ENCODE assay signal across 22 cellular contexts in genomic region chr1:208595236-208595635, GRCh38.
"Had no signal": no experiment of that assay in that cellular context is flagged by ENCODE, and none has a peak within 500 bp of the region (broad histone marks: within the 10 kb centered on the region; RNA-seq: fewer than 3 reads in every experiment).

No MANE protein-coding gene starts in this region.

- H3K27ac ChIP-seq: coronary artery, epithelial cell of prostate, foreskin keratinocyte, gastroesophageal sphincter, hepatocyte, left lung, lower lobe of right lung had no signal

- H3K9me3 ChIP-seq: gastroesophageal sphincter, heart left ventricle, left lung, lower lobe of right lung had no signal

- H3K36me3 ChIP-seq: gastroesophageal sphincter, heart left ventricle, left lung, lower lobe of right lung had no signal

- H2AFZ ChIP-seq: hepatocyte had no signal

- H3K27me3 ChIP-seq: heart left ventricle, hepatocyte had no signal

- H3K4me1 ChIP-seq: foreskin keratinocyte, gastroesophageal sphincter, left lung, lower lobe of right lung had no signal

- H3K4me2 ChIP-seq: hepatocyte had no signal

- ATAC-seq: effector memory CD8-positive, alpha-beta T cell; esophagus mucosa; foreskin keratinocyte; gastroesophageal sphincter; left colon; left lung; left ventricle myocardium superior; lower lobe of right lung; naive thymus-derived CD4-positive, alpha-beta T cell; natural killer cell had no signal

- H3K4me3 ChIP-seq: coronary artery, gastroesophageal sphincter, heart left ventricle, hepatocyte, left lung, lower lobe of right lung had no signal

- DNase-seq: effector CD8-positive, alpha-beta T cell; effector memory CD8-positive, alpha-beta T cell; endodermal cell; erythroblast; heart left ventricle; hypothalamus; immature natural killer cell; kidney; left colon; left lung; left ventricle myocardium superior; lower lobe of right lung; mesendoderm; midbrain; naive thymus-derived CD4-positive, alpha-beta T cell; natural killer cell had no signal
